ENCODE assay signal across 8 cellular contexts in the genomic region with DNA sequence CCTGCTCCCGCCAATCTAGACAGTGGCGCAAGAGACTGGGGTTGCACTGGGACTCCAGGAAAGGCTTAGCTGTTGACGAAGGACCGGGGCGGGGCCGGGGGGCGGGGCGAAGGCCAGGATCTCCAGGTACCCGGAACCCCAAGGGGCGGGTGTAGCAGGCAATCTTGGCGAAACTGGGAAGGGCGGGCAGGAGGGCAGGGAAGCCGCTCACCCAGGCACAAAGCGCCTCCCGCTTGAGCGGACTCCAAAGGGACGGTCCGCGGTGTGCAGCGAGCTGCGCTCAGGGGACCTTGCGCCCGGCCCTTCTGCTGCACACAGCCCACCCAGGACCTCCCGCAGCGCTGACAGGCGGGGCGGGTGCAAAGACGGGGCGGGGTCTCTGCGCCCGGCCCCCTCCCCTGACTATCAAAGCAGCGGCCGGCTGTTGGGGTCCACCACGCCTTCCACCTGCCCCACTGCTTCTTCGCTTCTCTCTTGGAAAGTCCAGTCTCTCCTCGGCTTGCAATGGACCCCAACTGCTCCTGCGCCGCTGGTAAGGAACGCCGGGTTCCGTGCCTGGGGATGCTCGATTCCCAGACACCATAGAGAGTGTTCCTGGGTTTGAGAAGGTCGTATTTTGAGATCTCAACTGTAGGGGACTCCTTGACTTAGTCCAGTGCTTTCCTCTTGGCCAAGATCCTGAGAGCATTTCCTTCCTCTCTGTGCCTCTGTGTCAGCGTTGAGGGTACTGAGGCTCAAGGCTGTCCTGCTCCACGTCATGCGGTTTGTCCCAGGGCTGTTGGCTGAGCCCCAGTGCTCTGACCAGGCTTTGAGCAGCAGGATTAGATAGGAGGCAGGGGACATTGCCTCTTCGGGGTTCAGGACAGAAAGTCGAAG. TPM values are rescaled to one million over a fixed set of nuclear protein-coding genes. Genes with fewer than 3 reads are reported as not detected.
DNase-seq lines count a peak whose midpoint lies in the region; ATAC-seq lines count a peak whose summit lies in the region.

TSS of gene MT1F (plus strand) at position 405 of the 876 bp plus-strand sequence. CDS start at position 505, 100 bp downstream.

- POLR2A ChIA-PET in activated CD4-positive, alpha-beta memory T cell treated with anti-CD3 and anti-CD28 coated beads, Interleukin-2, amount 10 ng/mL, durations not matched to agents 7 days and 5 days (lab: Charles Lee): interaction anchor here (1.2 to 1.5 kb wide), 3 partner anchors 9 to 21 kb away, joined by 3 to 8 read pairs (median 4); no protein-coding TSS in a partner anchor

- peaks cover 20% of the 10 kb centered on the region for H3K4me1 Mint-ChIP-seq in activated CD4-positive, alpha-beta memory T cell treated with anti-CD3 and anti-CD28 coated beads, Interleukin-2, amount 10 ng/mL, durations not matched to agents 7 days and 5 days

- ATAC-seq in GM21367 (IDR thresholded peaks at IDR 0.05; ENCODE audit: unreplicated experiment) (no peak), HG03565 (IDR thresholded peaks at IDR 0.05; ENCODE audit: unreplicated experiment) (no peak)

- H3K4me3 ChIP-seq in duodenal mucosa (ENCODE audit: low read depth in 1 of 2, low read length in 2 of 2): peak within 1 kb of the TSS; percentile 88 to 99

- H3K9ac ChIP-seq in duodenal mucosa (ENCODE audit: low read depth in 1 of 2, low read length in 2 of 2): peak within 1 kb of the TSS; percentile 95 to 99

- peaks cover 15 to 17% of the 10 kb centered on the region in 2 donors for H3K4me1 ChIP-seq in duodenal mucosa (ENCODE audit: control insufficient read depth in 1 of 2, insufficient read depth in 2 of 2, low read length in 2 of 2)

- DNase-seq in GM19240 (ENCODE audit: insufficient read length, low spot score): peak; percentile 22
- peak; percentile 7 for DNase-seq in NCI-H345 treated with DMSO at 0.1 percent for 48 hours (lab: John Stamatoyannopoulos, UW; ENCODE audit: unreplicated experiment)
- DNase-seq in activated CD4-positive, alpha-beta memory T cell treated with anti-CD3 and anti-CD28 coated beads, Interleukin-2, amount 10 ng/mL, durations not matched to agents 7 days and 5 days: peak; percentile 79
- peak; percentile 15 to 50 for DNase-seq in lung microvascular endothelial cell (ENCODE audit: low read depth in 2 of 2)
- DNase-seq in stimulated activated CD4-positive, alpha-beta T cell treated with anti-CD3 and anti-CD28 coated beads, TNF-alpha, amount 100 ng/mL, for 4 hours (ENCODE audit: low read depth in 3 of 3): peak; percentile 49 to 63 (median 61)

- H3K36me3 Mint-ChIP-seq in activated CD4-positive, alpha-beta memory T cell treated with anti-CD3 and anti-CD28 coated beads, Interleukin-2, amount 10 ng/mL, durations not matched to agents 7 days and 5 days (ENCODE audit: low read depth): no peaks in the 10 kb centered on the region

- H3K27me3 ChIP-seq in duodenal mucosa (ENCODE audit: control insufficient read depth in 1 of 2, insufficient read depth in 2 of 2, low read length in 2 of 2): no peaks in the 10 kb centered on the region

- H3K36me3 ChIP-seq in duodenal mucosa (ENCODE audit: control insufficient read depth in 1 of 2, insufficient read depth in 2 of 2, low read length in 2 of 2): peaks cover 0 to 7% of the 10 kb centered on the region in 2 donors

- no peaks in the 10 kb centered on the region for H3K9me3 Mint-ChIP-seq in activated CD4-positive, alpha-beta memory T cell treated with anti-CD3 and anti-CD28 coated beads, Interleukin-2, amount 10 ng/mL, durations not matched to agents 7 days and 5 days

- no peaks in the 10 kb centered on the region for H3K9me3 ChIP-seq in duodenal mucosa (ENCODE audit: control insufficient read depth in 1 of 2, low read length in 2 of 2)

- H3K27ac Mint-ChIP-seq in activated CD4-positive, alpha-beta memory T cell treated with anti-CD3 and anti-CD28 coated beads, Interleukin-2, amount 10 ng/mL, durations not matched to agents 7 days and 5 days: peak within 1 kb of the TSS; percentile 59

- peaks cover 16% of the 10 kb centered on the region for H3K27me3 Mint-ChIP-seq in activated CD4-positive, alpha-beta memory T cell treated with anti-CD3 and anti-CD28 coated beads, Interleukin-2, amount 10 ng/mL, durations not matched to agents 7 days and 5 days

- H3K4me3 Mint-ChIP-seq in activated CD4-positive, alpha-beta memory T cell treated with anti-CD3 and anti-CD28 coated beads, Interleukin-2, amount 10 ng/mL, durations not matched to agents 7 days and 5 days: peak within 1 kb of the TSS; percentile 95

- H3K27ac ChIP-seq in duodenal mucosa (ENCODE audit: low read depth, low read length): peak within 1 kb of the TSS; percentile 82

- CTCF ChIA-PET in activated CD4-positive, alpha-beta memory T cell treated with anti-CD3 and anti-CD28 coated beads, Interleukin-2, amount 10 ng/mL, durations not matched to agents 7 days and 5 days (lab: Charles Lee): interaction anchor here (0.8 to 1.0 kb wide), 2 partner anchors 14 to 44 kb away, joined by 3 read pairs; no protein-coding TSS in a partner anchor

RNA-seq across cellular contexts. Expression of gene MT1F, which starts in this region (rescaled TPM):
- 10 to 100 TPM; 15.8 to 16.4 TPM for total RNA-seq in activated CD4-positive, alpha-beta memory T cell treated with anti-CD3 and anti-CD28 coated beads, Interleukin-2, amount 10 ng/mL, durations not matched to agents 7 days and 5 days
- 0.20 and 1.3 TPM in 2 replicates for total RNA-seq in lung microvascular endothelial cell

Comparison
In these comparisons a context has a peak if more than half of its experiments do, and no peak if none do; other contexts are left out.
1. DNase-seq: peak in every context shown above with its lines; median percentile 79 in activated CD4-positive, alpha-beta memory T cell treated with anti-CD3 and anti-CD28 coated beads, Interleukin-2, amount 10 ng/mL, durations not matched to agents 7 days and 5 days; 61 in stimulated activated CD4-positive, alpha-beta T cell treated with anti-CD3 and anti-CD28 coated beads, TNF-alpha, amount 100 ng/mL, for 4 hours; 32 in lung microvascular endothelial cell; 22 in GM19240; 7 in NCI-H345 treated with DMSO at 0.1 percent for 48 hours.